ENCODE assay signal across 1 cellular context in the genomic region with DNA sequence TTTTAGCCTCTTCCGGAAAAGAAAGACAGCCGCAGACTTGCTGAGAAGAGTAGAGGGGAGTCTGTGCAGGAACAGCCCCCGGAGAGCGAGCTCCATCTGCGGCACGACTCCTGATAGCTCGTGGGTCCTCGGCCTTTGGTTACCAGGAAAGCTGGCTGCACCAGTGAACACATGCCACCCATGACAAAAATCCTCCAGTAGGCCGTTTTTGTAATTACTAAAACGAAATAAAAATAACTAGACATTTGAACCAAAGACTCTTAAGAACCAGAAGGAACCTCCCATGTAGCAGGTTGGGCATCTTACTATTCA.
TF ChIP-seq lines count a peak whose summit lies in the region.

No MANE protein-coding gene starts in this region.

TF ChIP-seq in WTC11, 78 proteins besides CTCF, POLR2A, EP300 and RAD21 (continued from another document):
- TF ChIP-seq ZSCAN18 (CRISPR knock-in tag; IDR thresholded peaks at IDR 0.05) (no peak), TEAD1 (CRISPR knock-in tag; IDR thresholded peaks at IDR 0.05) (no peak), GABPB1 (CRISPR knock-in tag; IDR thresholded peaks at IDR 0.05) (no peak), TEAD4 (CRISPR knock-in tag; IDR thresholded peaks at IDR 0.05) (no peak), NFATC4 (CRISPR knock-in tag; IDR thresholded peaks at IDR 0.05) (no peak), ZNF121 (CRISPR knock-in tag; IDR thresholded peaks at IDR 0.05) (no peak), HMGA2 (CRISPR knock-in tag; IDR thresholded peaks at IDR 0.05) (no peak), NR3C1 (CRISPR knock-in tag; conservative IDR thresholded peaks at IDR 0.05; ENCODE audit: low read depth) (no peak), SMAD4 (CRISPR knock-in tag; IDR thresholded peaks at IDR 0.05) (no peak), AFF4 (CRISPR knock-in tag; IDR thresholded peaks at IDR 0.05; ENCODE audit: borderline replicate concordance) (no peak), ATF6 (CRISPR knock-in tag; IDR thresholded peaks at IDR 0.05) (no peak), ARID4B (CRISPR knock-in tag; IDR thresholded peaks at IDR 0.05; ENCODE audit: borderline replicate concordance) (no peak), ZNF512 (CRISPR knock-in tag; IDR thresholded peaks at IDR 0.05; ENCODE audit: borderline replicate concordance) (no peak)
- TF ChIP-seq, protein P1, sequence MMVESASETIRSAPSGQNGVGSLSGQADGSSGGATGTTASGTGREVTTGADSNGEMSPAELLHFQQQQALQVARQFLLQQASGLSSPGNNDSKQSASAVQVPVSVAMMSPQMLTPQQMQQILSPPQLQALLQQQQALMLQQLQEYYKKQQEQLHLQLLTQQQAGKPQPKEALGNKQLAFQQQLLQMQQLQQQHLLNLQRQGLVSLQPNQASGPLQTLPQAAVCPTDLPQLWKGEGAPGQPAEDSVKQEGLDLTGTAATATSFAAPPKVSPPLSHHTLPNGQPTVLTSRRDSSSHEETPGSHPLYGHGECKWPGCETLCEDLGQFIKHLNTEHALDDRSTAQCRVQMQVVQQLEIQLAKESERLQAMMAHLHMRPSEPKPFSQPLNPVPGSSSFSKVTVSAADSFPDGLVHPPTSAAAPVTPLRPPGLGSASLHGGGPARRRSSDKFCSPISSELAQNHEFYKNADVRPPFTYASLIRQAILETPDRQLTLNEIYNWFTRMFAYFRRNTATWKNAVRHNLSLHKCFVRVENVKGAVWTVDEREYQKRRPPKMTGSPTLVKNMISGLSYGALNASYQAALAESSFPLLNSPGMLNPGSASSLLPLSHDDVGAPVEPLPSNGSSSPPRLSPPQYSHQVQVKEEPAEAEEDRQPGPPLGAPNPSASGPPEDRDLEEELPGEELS (CRISPR knock-in tag; IDR thresholded peaks at IDR 0.05), result no peak
